In genomic region chr3:152056073-152056472, GRCh38 we compare ENCODE assay signal across 31 cellular contexts.
"Had no signal": no experiment of that assay in that cellular context is flagged by ENCODE, and none has a peak within 500 bp of the region (broad histone marks: within the 10 kb centered on the region; RNA-seq: fewer than 3 reads in every experiment).

No MANE protein-coding gene starts in this region.

- H3K27ac ChIP-seq: adrenal gland, body of pancreas, brain microvascular endothelial cell, breast epithelium, VCaP had no signal

- H3K36me3 ChIP-seq: adrenal gland, brain microvascular endothelial cell, breast epithelium had no signal

- DNase-seq: activated B cell treated with CpG ODN at 0.5 μM for 24 hours; activated CD4-positive, alpha-beta memory T cell treated with anti-CD3 and anti-CD28 coated beads for 36 hours; activated CD4-positive, alpha-beta T cell treated with anti-CD3 and anti-CD28 coated beads for 4 hours; activated CD4-positive, alpha-beta T cell treated with anti-CD3 and anti-CD28 coated beads, Interleukin-2, amount 10 ng/mL, durations not matched to agents 24 days and 14 days; activated CD4-positive, alpha-beta T cell treated with anti-CD3 and anti-CD28 coated beads, Interleukin-2, amount 50 U/mL, for 1 hour; activated CD4-positive, alpha-beta T cell treated with anti-CD3 and anti-CD28 coated beads, Interleukin-2, amount 50 U/mL, for 4 hours; activated CD4-positive, CD25-positive, alpha-beta regulatory T cell treated with anti-CD3 and anti-CD28 coated beads, Interleukin-2, amount 50 U/mL, for 72 hours; activated CD8-positive, alpha-beta memory T cell treated with anti-CD3 and anti-CD28 coated beads, Interleukin-2, amount 50 U/mL, for 4 hours; activated CD8-positive, alpha-beta T cell treated with anti-CD3 and anti-CD28 coated beads for 36 hours; activated effector memory CD4-positive, alpha-beta T cell treated with anti-CD3 and anti-CD28 coated beads, Interleukin-2, amount 50 U/mL, for 16 hours; activated gamma-delta T cell treated with Interleukin-2 at 50 U/mL for 16 hours; activated naive CD4-positive, alpha-beta T cell; activated naive CD4-positive, alpha-beta T cell treated with anti-CD3 and anti-CD28 coated beads for 36 hours; activated naive CD4-positive, alpha-beta T cell treated with anti-CD3 and anti-CD28 coated beads, Interleukin-2, amount 50 U/mL, for 16 hours; activated naive CD8-positive, alpha-beta T cell treated with anti-CD3 and anti-CD28 coated beads for 36 hours; activated T-cell treated with anti-CD3 and anti-CD28 coated beads for 4 hours; activated T-cell treated with anti-CD3 and anti-CD28 coated beads, Interleukin-2, amount 50 U/mL, for 1 hour; activated T-cell treated with anti-CD3 and anti-CD28 coated beads, Interleukin-2, amount 50 U/mL, for 4 hours; activated T-cell treated with anti-CD3 and anti-CD28 coated beads, Interleukin-2, amount 50 U/mL, for 72 hours; adrenal gland; amniotic stem cell; aorta; body of pancreas; brain microvascular endothelial cell; central memory CD4-positive, alpha-beta T cell; T-helper 17 cell had no signal

- H3K27me3 Mint-ChIP-seq: activated CD4-positive, alpha-beta memory T cell treated with anti-CD3 and anti-CD28 coated beads for 36 hours; activated naive CD8-positive, alpha-beta T cell treated with anti-CD3 and anti-CD28 coated beads for 36 hours; activated T-helper 17 cell treated with anti-CD3 and anti-CD28 coated beads, Interleukin-2, amount 50 U/mL, for 72 hours had no signal

- ATAC-seq: activated CD8-positive, alpha-beta T cell treated with anti-CD3 and anti-CD28 coated beads for 36 hours; activated naive CD4-positive, alpha-beta T cell treated with anti-CD3 and anti-CD28 coated beads, Interleukin-2, amount 50 U/mL, for 72 hours; activated T-cell treated with anti-CD3 and anti-CD28 coated beads, Interleukin-2, amount 50 U/mL, for 4 hours; activated T-cell treated with anti-CD3 and anti-CD28 coated beads, Interleukin-2, amount 50 U/mL, for 72 hours; activated T-helper 17 cell treated with anti-CD3 and anti-CD28 coated beads, Interleukin-2, amount 50 U/mL, for 72 hours; body of pancreas; T-helper 17 cell had no signal

- H3K4me1 Mint-ChIP-seq: activated B cell treated with CpG ODN at 0.5 μM for 24 hours; activated CD4-positive, alpha-beta T cell treated with anti-CD3 and anti-CD28 coated beads, Interleukin-2, amount 10 ng/mL, durations not matched to agents 24 days and 14 days; activated T-helper 17 cell treated with anti-CD3 and anti-CD28 coated beads, Interleukin-2, amount 50 U/mL, for 72 hours; T-helper 17 cell had no signal

- H3K4me1 ChIP-seq: adrenal gland, body of pancreas, breast epithelium had no signal

- H3K9me3 Mint-ChIP-seq: activated B cell treated with CpG ODN at 0.5 μM for 24 hours; activated CD4-positive, alpha-beta memory T cell treated with anti-CD3 and anti-CD28 coated beads for 36 hours; activated CD8-positive, alpha-beta T cell treated with anti-CD3 and anti-CD28 coated beads for 36 hours; activated naive CD4-positive, alpha-beta T cell treated with anti-CD3 and anti-CD28 coated beads for 36 hours; activated T-helper 1 cell treated with anti-CD3 and anti-CD28 coated beads, Interleukin-12 subunit alpha, Interleukin-12 subunit beta, Interleukin-2, Interleukin-4 antibody, amounts not matched to agents 30 ng/mL and 10 ng/mL and 1 ng/mL, durations not matched to agents 14 hours and 24 hours and 36 hours; activated T-helper 17 cell treated with anti-CD3 and anti-CD28 coated beads, Interleukin-2, amount 50 U/mL, for 72 hours had no signal

- H3K9me3 ChIP-seq: adrenal gland, body of pancreas, breast epithelium had no signal

- H3K36me3 Mint-ChIP-seq: activated CD4-positive, alpha-beta memory T cell treated with anti-CD3 and anti-CD28 coated beads for 36 hours; activated naive CD4-positive, alpha-beta T cell treated with anti-CD3 and anti-CD28 coated beads, Interleukin-2, amount 50 U/mL, for 72 hours; activated naive CD8-positive, alpha-beta T cell treated with anti-CD3 and anti-CD28 coated beads for 36 hours had no signal

- H3K4me3 ChIP-seq: adrenal gland, body of pancreas, breast epithelium had no signal

- H3K4me3 Mint-ChIP-seq: activated B cell treated with CpG ODN at 0.5 μM for 24 hours; activated CD4-positive, alpha-beta memory T cell treated with anti-CD3 and anti-CD28 coated beads for 36 hours; activated CD4-positive, alpha-beta T cell treated with anti-CD3 and anti-CD28 coated beads, Interleukin-2, amount 10 ng/mL, durations not matched to agents 24 days and 14 days; activated CD8-positive, alpha-beta T cell treated with anti-CD3 and anti-CD28 coated beads for 36 hours; activated naive CD4-positive, alpha-beta T cell treated with anti-CD3 and anti-CD28 coated beads for 36 hours; activated naive CD8-positive, alpha-beta T cell treated with anti-CD3 and anti-CD28 coated beads for 36 hours; activated T-cell treated with anti-CD3 and anti-CD28 coated beads, Interleukin-2, amount 50 U/mL, for 4 hours; activated T-cell treated with anti-CD3 and anti-CD28 coated beads, Interleukin-2, amount 50 U/mL, for 72 hours; activated T-helper 1 cell treated with anti-CD3 and anti-CD28 coated beads, Interleukin-12 subunit alpha, Interleukin-12 subunit beta, Interleukin-2, Interleukin-4 antibody, amounts not matched to agents 30 ng/mL and 10 ng/mL and 1 ng/mL, durations not matched to agents 14 hours and 24 hours and 36 hours; activated T-helper 17 cell treated with anti-CD3 and anti-CD28 coated beads, Interleukin-2, amount 50 U/mL, for 72 hours; T-helper 17 cell had no signal

- H3K27me3 ChIP-seq: adrenal gland, body of pancreas, brain microvascular endothelial cell, breast epithelium had no signal

- H3K27ac Mint-ChIP-seq: activated B cell treated with CpG ODN at 0.5 μM for 24 hours; activated CD4-positive, alpha-beta memory T cell treated with anti-CD3 and anti-CD28 coated beads for 36 hours; activated CD4-positive, alpha-beta T cell treated with anti-CD3 and anti-CD28 coated beads, Interleukin-2, amount 10 ng/mL, durations not matched to agents 24 days and 14 days; activated CD8-positive, alpha-beta T cell treated with anti-CD3 and anti-CD28 coated beads for 36 hours; activated naive CD4-positive, alpha-beta T cell treated with anti-CD3 and anti-CD28 coated beads for 36 hours; activated naive CD4-positive, alpha-beta T cell treated with anti-CD3 and anti-CD28 coated beads, Interleukin-2, amount 50 U/mL, for 72 hours; activated naive CD8-positive, alpha-beta T cell treated with anti-CD3 and anti-CD28 coated beads for 36 hours; activated T-cell treated with anti-CD3 and anti-CD28 coated beads, Interleukin-2, amount 50 U/mL, for 72 hours; activated T-helper 1 cell treated with anti-CD3 and anti-CD28 coated beads, Interleukin-12 subunit alpha, Interleukin-12 subunit beta, Interleukin-2, Interleukin-4 antibody, amounts not matched to agents 30 ng/mL and 10 ng/mL and 1 ng/mL, durations not matched to agents 14 hours and 24 hours and 36 hours; activated T-helper 17 cell treated with anti-CD3 and anti-CD28 coated beads, Interleukin-2, amount 50 U/mL, for 72 hours; T-helper 17 cell had no signal
